7 cellular contexts compared by ENCODE assay signal in the genomic region with DNA sequence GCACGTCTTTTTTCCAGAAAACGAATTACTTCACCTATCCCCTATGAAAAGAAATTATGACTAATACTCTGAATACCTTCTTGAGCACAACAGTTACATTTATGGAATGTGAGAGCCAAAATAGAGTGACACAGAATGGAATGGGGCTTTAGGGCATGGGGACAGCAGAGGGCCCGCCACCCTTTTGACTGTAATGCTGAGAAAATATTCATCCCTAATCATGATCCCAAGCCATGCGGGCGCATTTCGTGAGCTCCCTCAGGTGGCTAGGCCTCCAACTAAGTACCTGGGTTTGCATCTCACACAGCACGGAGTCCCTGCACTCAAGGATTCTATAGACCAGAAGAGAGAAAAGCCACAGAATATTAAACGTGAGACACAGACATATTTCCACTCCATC.
"Had no signal": no experiment of that assay in that cellular context is flagged by ENCODE, and none has a peak within 500 bp of the region (broad histone marks: within the 10 kb centered on the region; RNA-seq: fewer than 3 reads in every experiment).

No MANE protein-coding gene starts in this region.

- H3K9ac ChIP-seq: KMS-11 had no signal

- H3K27ac ChIP-seq: HL-60, KMS-11 had no signal

- H3K4me3 ChIP-seq: K562 had no signal

- DNase-seq: IMR-90, KBM-7, KG1 had no signal

- H3K4me2 ChIP-seq: KMS-11 had no signal

- ATAC-seq: HepG2, K562 had no signal
